ENCODE assay signal across 16 cellular contexts in genomic region chr6:46279874-46280273, GRCh38.
DNase-seq lines count a peak whose midpoint lies in the region; ATAC-seq, FAIRE-seq and TF ChIP-seq lines count a peak whose summit lies in the region.
"Had no signal": no experiment of that assay in that cellular context is flagged by ENCODE, and none has a peak within 500 bp of the region (broad histone marks: within the 10 kb centered on the region; RNA-seq: fewer than 3 reads in every experiment).

No MANE protein-coding gene starts in this region.

- H3K4me3 ChIP-seq in astrocyte (ENCODE audit: insufficient read depth, low read depth, low read length) (no peak overlapping the region), testis (no peak overlapping the region)
- H3K4me3 ChIP-seq: SJCRH30 had no signal

- no peaks in the 10 kb centered on the region for H3K9me3 ChIP-seq in astrocyte (ENCODE audit: insufficient read depth, low read depth, low read length)
- H3K9me3 ChIP-seq in testis = no peaks in the 10 kb centered on the region
- H3K9me3 ChIP-seq: SJCRH30 had no signal

- TF ChIP-seq CTCF in astrocyte (IDR thresholded peaks at IDR 0.05; ENCODE audit: insufficient read depth, low read depth, low read length) = no peak
- no peak for TF ChIP-seq CTCF in testis (IDR thresholded peaks at IDR 0.05)

- no peaks in the 10 kb centered on the region for H3K27me3 Mint-ChIP-seq in astrocyte (ENCODE audit: low read depth, unreplicated experiment)

- peaks cover 4% of the 10 kb centered on the region for H3K4me1 Mint-ChIP-seq in astrocyte (ENCODE audit: low read depth, unreplicated experiment)
- no peaks in the 10 kb centered on the region for H3K4me1 Mint-ChIP-seq in stimulated activated effector memory CD8-positive, alpha-beta T cell treated with anti-CD3 and anti-CD28 coated beads, Interleukin-12 subunit alpha, Interleukin-12 subunit beta, amount 100 ng/mL, for 72 hours

- no peak overlapping the region for H3K4me2 ChIP-seq in astrocyte (ENCODE audit: low read length)

- no peaks in the 10 kb centered on the region for H3K36me3 Mint-ChIP-seq in astrocyte (ENCODE audit: low read depth, unreplicated experiment)
- no peaks in the 10 kb centered on the region for H3K36me3 Mint-ChIP-seq in stimulated activated effector memory CD8-positive, alpha-beta T cell treated with anti-CD3 and anti-CD28 coated beads, Interleukin-12 subunit alpha, Interleukin-12 subunit beta, amount 100 ng/mL, for 72 hours

- no peaks in the 10 kb centered on the region for H3K79me2 ChIP-seq in astrocyte (ENCODE audit: insufficient read depth, low read length)

- no peaks in the 10 kb centered on the region for H3K4me1 ChIP-seq in astrocyte (ENCODE audit: insufficient read depth, low read length)
- H3K4me1 ChIP-seq in testis = no peaks in the 10 kb centered on the region

- H3K27ac Mint-ChIP-seq in astrocyte (ENCODE audit: unreplicated experiment) = no peak overlapping the region
- H3K27ac Mint-ChIP-seq in stimulated activated effector memory CD8-positive, alpha-beta T cell treated with anti-CD3 and anti-CD28 coated beads, Interleukin-12 subunit alpha, Interleukin-12 subunit beta, amount 100 ng/mL, for 72 hours = no peak overlapping the region

- no peak overlapping the region for H3K9ac ChIP-seq in astrocyte (ENCODE audit: low read length)

- H3K4me3 Mint-ChIP-seq in astrocyte (ENCODE audit: unreplicated experiment) = no peak overlapping the region
- no peak overlapping the region for H3K4me3 Mint-ChIP-seq in stimulated activated effector memory CD8-positive, alpha-beta T cell treated with anti-CD3 and anti-CD28 coated beads, Interleukin-12 subunit alpha, Interleukin-12 subunit beta, amount 100 ng/mL, for 72 hours

- intact Hi-C loops in testis (cut with DNase I; ENCODE audit: low total_unique reads) = no loop called here

- no peak overlapping the region for H2AFZ ChIP-seq in astrocyte (ENCODE audit: low read depth, low read length)

- H3K36me3 ChIP-seq in astrocyte (ENCODE audit: insufficient read depth, low read length) = no peaks in the 10 kb centered on the region
- H3K36me3 ChIP-seq in testis (ENCODE audit: low read depth, missing control alignments) = no peaks in the 10 kb centered on the region
- H3K36me3 ChIP-seq: SJCRH30 had no signal

- no peaks in the 10 kb centered on the region for H4K20me1 ChIP-seq in astrocyte (ENCODE audit: insufficient read depth, low read length)

- ATAC-seq in stimulated activated effector memory CD8-positive, alpha-beta T cell treated with anti-CD3 and anti-CD28 coated beads, Interleukin-12 subunit alpha, Interleukin-12 subunit beta, amount 100 ng/mL, for 72 hours = peak; percentile 37
- ATAC-seq in GM19328 (IDR thresholded peaks at IDR 0.05; ENCODE audit: unreplicated experiment) = no peak
- no peak for ATAC-seq in HG02642 (IDR thresholded peaks at IDR 0.05; ENCODE audit: poor library complexity, unreplicated experiment)
- ATAC-seq: HepG2 had no signal

- peak; percentile 22 for DNase-seq in AG20443 (ENCODE audit: low spot score)
- peak; percentile 19 for DNase-seq in astrocyte (ENCODE audit: low read depth)
- DNase-seq in iris pigment epithelial cell (ENCODE audit: low read depth) = peak; percentile 45
- DNase-seq in stimulated activated effector memory CD8-positive, alpha-beta T cell treated with anti-CD3 and anti-CD28 coated beads, Interleukin-12 subunit alpha, Interleukin-12 subunit beta, amount 100 ng/mL, for 72 hours (ENCODE audit: low spot score in 2 of 2) = no peak
- no peak for DNase-seq in testis
- DNase-seq: AML-193, KBM-7, NCI-H1105, NCI-H524 treated with DMSO at 0.1 percent for 48 hours, SJCRH30 had no signal

- no peak for TF ChIP-seq POLR2A in testis (IDR thresholded peaks at IDR 0.05)

- peaks cover 2% of the 10 kb centered on the region for H3K9me3 Mint-ChIP-seq in astrocyte (ENCODE audit: unreplicated experiment)
- no peaks in the 10 kb centered on the region for H3K9me3 Mint-ChIP-seq in stimulated activated effector memory CD8-positive, alpha-beta T cell treated with anti-CD3 and anti-CD28 coated beads, Interleukin-12 subunit alpha, Interleukin-12 subunit beta, amount 100 ng/mL, for 72 hours

- FAIRE-seq in astrocyte (lab: Jason Lieb, UNC) = no peak
- FAIRE-seq: A204.1, D721Med, HepG2 had no signal

- H3K27me3 ChIP-seq in astrocyte (ENCODE audit: insufficient read depth, low read length) (peaks cover 3% of the 10 kb centered on the region), testis (no peaks in the 10 kb centered on the region)
- H3K27me3 ChIP-seq: SJCRH30 had no signal

- H3K27ac ChIP-seq in astrocyte (ENCODE audit: low read depth, low read length) = no peak overlapping the region
- H3K27ac ChIP-seq in testis = no peak overlapping the region
- H3K27ac ChIP-seq: C4-2B, SJCRH30 had no signal

Comparison
In these comparisons a context has a peak if more than half of its experiments do, and no peak if none do; other contexts are left out.
1. DNase-seq: peak in AG20443 (single experiment), astrocyte (single experiment) and iris pigment epithelial cell (single experiment); none in stimulated activated effector memory CD8-positive, alpha-beta T cell treated with anti-CD3 and anti-CD28 coated beads, Interleukin-12 subunit alpha, Interleukin-12 subunit beta, amount 100 ng/mL, for 72 hours (0 of 2) and testis (single experiment).